11 cellular contexts compared by ENCODE assay signal in the genomic region with DNA sequence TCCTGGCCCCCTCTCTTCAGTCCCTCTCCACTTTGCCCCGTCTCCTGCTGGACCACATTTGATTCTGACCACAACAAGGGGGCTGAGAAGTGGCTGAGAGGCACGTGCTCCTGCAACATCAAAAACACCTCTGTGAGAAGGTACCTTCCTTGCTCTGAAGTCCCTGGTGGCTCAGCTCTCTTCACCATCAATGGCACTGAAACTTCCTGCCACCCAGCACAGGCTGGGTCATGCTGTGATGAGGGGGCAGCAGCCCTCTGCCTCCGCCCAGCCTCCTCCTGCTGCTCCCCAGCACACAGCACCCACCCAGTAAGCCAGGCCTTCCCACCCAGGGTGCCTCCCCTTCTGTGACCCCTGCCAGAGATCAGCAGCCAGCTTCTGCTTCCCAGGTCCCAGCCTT. TPM values are rescaled to one million over a fixed set of nuclear protein-coding genes. Genes with fewer than 3 reads are reported as not detected.
DNase-seq lines count a peak whose midpoint lies in the region; ATAC-seq, FAIRE-seq and TF ChIP-seq lines count a peak whose summit lies in the region.
"Had no signal": no experiment of that assay in that cellular context is flagged by ENCODE, and none has a peak within 500 bp of the region (broad histone marks: within the 10 kb centered on the region; RNA-seq: fewer than 3 reads in every experiment).

No MANE protein-coding gene starts in this region.

- ATAC-seq in stimulated activated naive CD8-positive, alpha-beta T cell treated with anti-CD3 and anti-CD28 coated beads, Interleukin-15, Interleukin-2, amounts not matched to agents 100 U/mL and 50 U/mL, for 24 hours = no peak
- ATAC-seq in natural killer cell = no peak
- no peak for ATAC-seq in GM19351 (IDR thresholded peaks at IDR 0.05; ENCODE audit: unreplicated experiment)
- ATAC-seq: activated CD8-positive, alpha-beta memory T cell treated with anti-CD3 and anti-CD28 coated beads, Interleukin-2, amount 10 ng/mL, durations not matched to agents 7 days and 5 days had no signal

- no peak for DNase-seq in stimulated activated naive CD8-positive, alpha-beta T cell treated with anti-CD3 and anti-CD28 coated beads, Interleukin-15, Interleukin-2, amounts not matched to agents 100 U/mL and 50 U/mL, for 24 hours
- DNase-seq in astrocyte (ENCODE audit: low read depth) = no peak
- no peak for DNase-seq in natural killer cell
- DNase-seq in hypothalamus (lab: John Stamatoyannopoulos, UW) = no peak
- no peak for DNase-seq in GM12892 (ENCODE audit: insufficient read length)
- no peak for DNase-seq in NAMALWA (ENCODE audit: low spot score)
- DNase-seq: activated CD8-positive, alpha-beta memory T cell treated with anti-CD3 and anti-CD28 coated beads, Interleukin-2, amount 10 ng/mL, durations not matched to agents 7 days and 5 days; NCI-H2171 treated with DMSO at 0.1 percent for 48 hours; T-helper 9 cell had no signal

- TF ChIP-seq CTCF in astrocyte (IDR thresholded peaks at IDR 0.05; ENCODE audit: insufficient read depth, low read depth, low read length) = no peak
- TF ChIP-seq CTCF in natural killer cell (IDR thresholded peaks at IDR 0.05) = no peak

- no peak for TF ChIP-seq POLR2A in GM12892 (IDR thresholded peaks at IDR 0.05; ENCODE audit: low read depth, low read length)

- no peak overlapping the region for H3K27ac ChIP-seq in astrocyte (ENCODE audit: low read depth, low read length)

- H4K20me1 ChIP-seq in astrocyte (ENCODE audit: insufficient read depth, low read length) = no peaks in the 10 kb centered on the region

- peaks cover 39% of the 10 kb centered on the region for H3K4me1 ChIP-seq in astrocyte (ENCODE audit: insufficient read depth, low read length)

- peaks cover 6% of the 10 kb centered on the region for H3K36me3 ChIP-seq in astrocyte (ENCODE audit: insufficient read depth, low read length)

- H3K27me3 ChIP-seq in astrocyte (ENCODE audit: insufficient read depth, low read length) = no peaks in the 10 kb centered on the region

- H3K4me3 ChIP-seq in astrocyte (ENCODE audit: insufficient read depth, low read depth, low read length) = no peak overlapping the region

- no peak overlapping the region for H3K4me3 Mint-ChIP-seq in stimulated activated naive CD8-positive, alpha-beta T cell treated with anti-CD3 and anti-CD28 coated beads, Interleukin-15, Interleukin-2, amounts not matched to agents 100 ng/mL and 50 ng/mL, for 24 hours
- H3K4me3 Mint-ChIP-seq in astrocyte (ENCODE audit: unreplicated experiment) (no peak overlapping the region), natural killer cell (no peak overlapping the region)
- H3K4me3 Mint-ChIP-seq: activated CD8-positive, alpha-beta memory T cell treated with anti-CD3 and anti-CD28 coated beads, Interleukin-2, amount 10 ng/mL, durations not matched to agents 7 days and 5 days had no signal

- H3K9ac ChIP-seq in astrocyte (ENCODE audit: low read length) = no peak overlapping the region

- H3K9me3 ChIP-seq in astrocyte (ENCODE audit: insufficient read depth, low read depth, low read length) = no peaks in the 10 kb centered on the region

- peaks cover 74% of the 10 kb centered on the region for H3K79me2 ChIP-seq in astrocyte (ENCODE audit: insufficient read depth, low read length)

- intact Hi-C loops in natural killer cell (cut with micrococcal nuclease) = no loop called here

- H3K36me3 Mint-ChIP-seq in stimulated activated naive CD8-positive, alpha-beta T cell treated with anti-CD3 and anti-CD28 coated beads, Interleukin-15, Interleukin-2, amounts not matched to agents 100 ng/mL and 50 ng/mL, for 24 hours (ENCODE audit: low read depth) = peaks cover 23% of the 10 kb centered on the region
- H3K36me3 Mint-ChIP-seq in astrocyte (ENCODE audit: low read depth, unreplicated experiment) (peaks cover 13% of the 10 kb centered on the region), natural killer cell (no peaks in the 10 kb centered on the region)

- peaks cover 11% of the 10 kb centered on the region for H3K4me1 Mint-ChIP-seq in stimulated activated naive CD8-positive, alpha-beta T cell treated with anti-CD3 and anti-CD28 coated beads, Interleukin-15, Interleukin-2, amounts not matched to agents 100 ng/mL and 50 ng/mL, for 24 hours (ENCODE audit: low read depth)
- no peaks in the 10 kb centered on the region for H3K4me1 Mint-ChIP-seq in astrocyte (ENCODE audit: low read depth, unreplicated experiment)
- peaks cover 16 to 21% of the 10 kb centered on the region in 2 donors for H3K4me1 Mint-ChIP-seq in natural killer cell

- no peak overlapping the region for H2AFZ ChIP-seq in astrocyte (ENCODE audit: low read depth, low read length)

- peak overlapping the region; percentile 36 for H3K27ac Mint-ChIP-seq in stimulated activated naive CD8-positive, alpha-beta T cell treated with anti-CD3 and anti-CD28 coated beads, Interleukin-15, Interleukin-2, amounts not matched to agents 100 ng/mL and 50 ng/mL, for 24 hours
- H3K27ac Mint-ChIP-seq in astrocyte (ENCODE audit: unreplicated experiment) (peak overlapping the region; percentile 14), natural killer cell (peak overlapping the region; percentile 31 to 78)
- H3K27ac Mint-ChIP-seq: activated CD8-positive, alpha-beta memory T cell treated with anti-CD3 and anti-CD28 coated beads, Interleukin-2, amount 10 ng/mL, durations not matched to agents 7 days and 5 days had no signal

- FAIRE-seq in astrocyte (lab: Jason Lieb, UNC) (no peak), GM12892 (lab: Jason Lieb, UNC) (no peak)

- no peaks in the 10 kb centered on the region for H3K9me3 Mint-ChIP-seq in stimulated activated naive CD8-positive, alpha-beta T cell treated with anti-CD3 and anti-CD28 coated beads, Interleukin-15, Interleukin-2, amounts not matched to agents 100 ng/mL and 50 ng/mL, for 24 hours
- H3K9me3 Mint-ChIP-seq in astrocyte (ENCODE audit: unreplicated experiment) (no peaks in the 10 kb centered on the region), natural killer cell (no peaks in the 10 kb centered on the region)

- no peak overlapping the region for H3K4me2 ChIP-seq in astrocyte (ENCODE audit: low read length)

- no peaks in the 10 kb centered on the region for H3K27me3 Mint-ChIP-seq in stimulated activated naive CD8-positive, alpha-beta T cell treated with anti-CD3 and anti-CD28 coated beads, Interleukin-15, Interleukin-2, amounts not matched to agents 100 ng/mL and 50 ng/mL, for 24 hours
- H3K27me3 Mint-ChIP-seq in astrocyte (ENCODE audit: low read depth, unreplicated experiment) = no peaks in the 10 kb centered on the region
- no peaks in the 10 kb centered on the region for H3K27me3 Mint-ChIP-seq in natural killer cell (ENCODE audit: low read depth in 2 of 2)
- H3K27me3 Mint-ChIP-seq: activated CD8-positive, alpha-beta memory T cell treated with anti-CD3 and anti-CD28 coated beads, Interleukin-2, amount 10 ng/mL, durations not matched to agents 7 days and 5 days had no signal

RNA-seq across cellular contexts. Expression of a gene that starts 10.3 kb away (rescaled TPM):
- total RNA-seq in astrocyte = 43.9 and 45.8 TPM in 2 replicates
- 10 to 100 TPM; 57.6 to 72.6 (median 69.8) TPM for total RNA-seq in natural killer cell
- 20.2 TPM for polyA plus RNA-seq in GM12892 (2012; ENCODE audit: missing spikeins)
